ENCODE assay signal across 1 cellular context in the genomic region with DNA sequence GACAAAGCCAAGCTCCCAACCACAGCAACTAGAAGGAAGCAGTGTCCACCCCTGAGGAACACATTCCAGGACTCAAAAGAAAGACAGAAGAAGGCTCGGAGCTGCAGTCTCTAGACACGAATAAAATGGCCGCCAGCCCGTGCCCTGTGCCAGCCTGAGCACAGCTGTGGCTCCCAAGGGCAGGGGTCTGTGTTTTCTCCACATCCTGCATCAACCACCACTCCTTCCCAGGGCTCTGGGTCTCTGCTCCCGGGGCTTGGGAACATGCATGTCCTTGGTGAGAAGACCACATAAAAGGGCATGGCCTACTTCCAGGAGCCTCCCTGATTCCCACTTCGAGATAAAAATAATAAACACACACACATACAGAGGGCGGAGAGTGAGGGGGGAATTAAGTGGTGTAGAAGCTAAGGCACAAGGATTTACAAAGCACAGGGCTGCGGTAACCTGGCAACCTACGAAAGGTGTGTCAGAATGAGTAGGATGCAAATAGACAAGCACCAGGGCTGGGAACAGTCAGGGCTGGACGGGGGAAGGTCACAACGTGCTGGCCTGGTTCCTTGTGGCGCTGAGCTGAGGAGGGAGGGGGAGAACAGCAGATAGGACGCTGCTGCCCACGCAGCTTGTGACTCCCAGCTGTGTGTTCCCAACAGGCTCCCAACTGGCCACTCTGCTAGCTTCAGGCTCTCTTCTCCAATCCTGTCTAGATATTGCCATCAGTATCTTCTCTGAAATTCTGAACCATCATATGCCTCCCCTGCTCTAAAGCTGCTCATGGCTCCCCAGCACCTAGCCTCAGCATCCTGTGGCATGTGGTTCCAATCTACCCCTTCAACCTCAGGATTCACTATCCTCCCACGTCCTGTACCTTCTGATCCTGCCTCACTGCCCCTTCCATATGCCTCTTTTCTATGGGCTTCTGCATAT.
A peak's percentile ranks its signal among the peaks of the same experiment; 100 is the strongest.
TF ChIP-seq lines count a peak whose summit lies in the region.

No MANE protein-coding gene starts in this region.

TF ChIP-seq in K562, 482 proteins besides CTCF, POLR2A, EP300 and RAD21 (continued from another document):
- no peak for TF ChIP-seq KDM4B (IDR thresholded peaks at IDR 0.05; ENCODE audit: borderline replicate concordance in 2 of 2, low read depth in 1 of 2)
- TF ChIP-seq, protein P1, sequence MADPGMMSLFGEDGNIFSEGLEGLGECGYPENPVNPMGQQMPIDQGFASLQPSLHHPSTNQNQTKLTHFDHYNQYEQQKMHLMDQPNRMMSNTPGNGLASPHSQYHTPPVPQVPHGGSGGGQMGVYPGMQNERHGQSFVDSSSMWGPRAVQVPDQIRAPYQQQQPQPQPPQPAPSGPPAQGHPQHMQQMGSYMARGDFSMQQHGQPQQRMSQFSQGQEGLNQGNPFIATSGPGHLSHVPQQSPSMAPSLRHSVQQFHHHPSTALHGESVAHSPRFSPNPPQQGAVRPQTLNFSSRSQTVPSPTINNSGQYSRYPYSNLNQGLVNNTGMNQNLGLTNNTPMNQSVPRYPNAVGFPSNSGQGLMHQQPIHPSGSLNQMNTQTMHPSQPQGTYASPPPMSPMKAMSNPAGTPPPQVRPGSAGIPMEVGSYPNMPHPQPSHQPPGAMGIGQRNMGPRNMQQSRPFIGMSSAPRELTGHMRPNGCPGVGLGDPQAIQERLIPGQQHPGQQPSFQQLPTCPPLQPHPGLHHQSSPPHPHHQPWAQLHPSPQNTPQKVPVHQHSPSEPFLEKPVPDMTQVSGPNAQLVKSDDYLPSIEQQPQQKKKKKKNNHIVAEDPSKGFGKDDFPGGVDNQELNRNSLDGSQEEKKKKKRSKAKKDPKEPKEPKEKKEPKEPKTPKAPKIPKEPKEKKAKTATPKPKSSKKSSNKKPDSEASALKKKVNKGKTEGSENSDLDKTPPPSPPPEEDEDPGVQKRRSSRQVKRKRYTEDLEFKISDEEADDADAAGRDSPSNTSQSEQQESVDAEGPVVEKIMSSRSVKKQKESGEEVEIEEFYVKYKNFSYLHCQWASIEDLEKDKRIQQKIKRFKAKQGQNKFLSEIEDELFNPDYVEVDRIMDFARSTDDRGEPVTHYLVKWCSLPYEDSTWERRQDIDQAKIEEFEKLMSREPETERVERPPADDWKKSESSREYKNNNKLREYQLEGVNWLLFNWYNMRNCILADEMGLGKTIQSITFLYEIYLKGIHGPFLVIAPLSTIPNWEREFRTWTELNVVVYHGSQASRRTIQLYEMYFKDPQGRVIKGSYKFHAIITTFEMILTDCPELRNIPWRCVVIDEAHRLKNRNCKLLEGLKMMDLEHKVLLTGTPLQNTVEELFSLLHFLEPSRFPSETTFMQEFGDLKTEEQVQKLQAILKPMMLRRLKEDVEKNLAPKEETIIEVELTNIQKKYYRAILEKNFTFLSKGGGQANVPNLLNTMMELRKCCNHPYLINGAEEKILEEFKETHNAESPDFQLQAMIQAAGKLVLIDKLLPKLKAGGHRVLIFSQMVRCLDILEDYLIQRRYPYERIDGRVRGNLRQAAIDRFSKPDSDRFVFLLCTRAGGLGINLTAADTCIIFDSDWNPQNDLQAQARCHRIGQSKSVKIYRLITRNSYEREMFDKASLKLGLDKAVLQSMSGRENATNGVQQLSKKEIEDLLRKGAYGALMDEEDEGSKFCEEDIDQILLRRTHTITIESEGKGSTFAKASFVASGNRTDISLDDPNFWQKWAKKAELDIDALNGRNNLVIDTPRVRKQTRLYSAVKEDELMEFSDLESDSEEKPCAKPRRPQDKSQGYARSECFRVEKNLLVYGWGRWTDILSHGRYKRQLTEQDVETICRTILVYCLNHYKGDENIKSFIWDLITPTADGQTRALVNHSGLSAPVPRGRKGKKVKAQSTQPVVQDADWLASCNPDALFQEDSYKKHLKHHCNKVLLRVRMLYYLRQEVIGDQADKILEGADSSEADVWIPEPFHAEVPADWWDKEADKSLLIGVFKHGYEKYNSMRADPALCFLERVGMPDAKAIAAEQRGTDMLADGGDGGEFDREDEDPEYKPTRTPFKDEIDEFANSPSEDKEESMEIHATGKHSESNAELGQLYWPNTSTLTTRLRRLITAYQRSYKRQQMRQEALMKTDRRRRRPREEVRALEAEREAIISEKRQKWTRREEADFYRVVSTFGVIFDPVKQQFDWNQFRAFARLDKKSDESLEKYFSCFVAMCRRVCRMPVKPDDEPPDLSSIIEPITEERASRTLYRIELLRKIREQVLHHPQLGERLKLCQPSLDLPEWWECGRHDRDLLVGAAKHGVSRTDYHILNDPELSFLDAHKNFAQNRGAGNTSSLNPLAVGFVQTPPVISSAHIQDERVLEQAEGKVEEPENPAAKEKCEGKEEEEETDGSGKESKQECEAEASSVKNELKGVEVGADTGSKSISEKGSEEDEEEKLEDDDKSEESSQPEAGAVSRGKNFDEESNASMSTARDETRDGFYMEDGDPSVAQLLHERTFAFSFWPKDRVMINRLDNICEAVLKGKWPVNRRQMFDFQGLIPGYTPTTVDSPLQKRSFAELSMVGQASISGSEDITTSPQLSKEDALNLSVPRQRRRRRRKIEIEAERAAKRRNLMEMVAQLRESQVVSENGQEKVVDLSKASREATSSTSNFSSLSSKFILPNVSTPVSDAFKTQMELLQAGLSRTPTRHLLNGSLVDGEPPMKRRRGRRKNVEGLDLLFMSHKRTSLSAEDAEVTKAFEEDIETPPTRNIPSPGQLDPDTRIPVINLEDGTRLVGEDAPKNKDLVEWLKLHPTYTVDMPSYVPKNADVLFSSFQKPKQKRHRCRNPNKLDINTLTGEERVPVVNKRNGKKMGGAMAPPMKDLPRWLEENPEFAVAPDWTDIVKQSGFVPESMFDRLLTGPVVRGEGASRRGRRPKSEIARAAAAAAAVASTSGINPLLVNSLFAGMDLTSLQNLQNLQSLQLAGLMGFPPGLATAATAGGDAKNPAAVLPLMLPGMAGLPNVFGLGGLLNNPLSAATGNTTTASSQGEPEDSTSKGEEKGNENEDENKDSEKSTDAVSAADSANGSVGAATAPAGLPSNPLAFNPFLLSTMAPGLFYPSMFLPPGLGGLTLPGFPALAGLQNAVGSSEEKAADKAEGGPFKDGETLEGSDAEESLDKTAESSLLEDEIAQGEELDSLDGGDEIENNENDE (IDR thresholded peaks at IDR 0.05; ENCODE audit: low read depth, low read length) = no peak
- TF ChIP-seq, protein P2, sequence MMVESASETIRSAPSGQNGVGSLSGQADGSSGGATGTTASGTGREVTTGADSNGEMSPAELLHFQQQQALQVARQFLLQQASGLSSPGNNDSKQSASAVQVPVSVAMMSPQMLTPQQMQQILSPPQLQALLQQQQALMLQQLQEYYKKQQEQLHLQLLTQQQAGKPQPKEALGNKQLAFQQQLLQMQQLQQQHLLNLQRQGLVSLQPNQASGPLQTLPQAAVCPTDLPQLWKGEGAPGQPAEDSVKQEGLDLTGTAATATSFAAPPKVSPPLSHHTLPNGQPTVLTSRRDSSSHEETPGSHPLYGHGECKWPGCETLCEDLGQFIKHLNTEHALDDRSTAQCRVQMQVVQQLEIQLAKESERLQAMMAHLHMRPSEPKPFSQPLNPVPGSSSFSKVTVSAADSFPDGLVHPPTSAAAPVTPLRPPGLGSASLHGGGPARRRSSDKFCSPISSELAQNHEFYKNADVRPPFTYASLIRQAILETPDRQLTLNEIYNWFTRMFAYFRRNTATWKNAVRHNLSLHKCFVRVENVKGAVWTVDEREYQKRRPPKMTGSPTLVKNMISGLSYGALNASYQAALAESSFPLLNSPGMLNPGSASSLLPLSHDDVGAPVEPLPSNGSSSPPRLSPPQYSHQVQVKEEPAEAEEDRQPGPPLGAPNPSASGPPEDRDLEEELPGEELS (CRISPR knock-in tag; IDR thresholded peaks at IDR 0.05; ENCODE audit: borderline replicate concordance) = no peak
- TF ChIP-seq ZBTB1 (CRISPR knock-in tag; IDR thresholded peaks at IDR 0.05; ENCODE audit: borderline replicate concordance, low read depth) = no peak
- TF ChIP-seq ELF2 (CRISPR knock-in tag; IDR thresholded peaks at IDR 0.05) = no peak
- TF ChIP-seq KDM2B (CRISPR knock-in tag; IDR thresholded peaks at IDR 0.05) = no peak
- no peak for TF ChIP-seq PHB2 (IDR thresholded peaks at IDR 0.05; ENCODE audit: low read depth)
- TF ChIP-seq BHLHE40 (IDR thresholded peaks at IDR 0.05; ENCODE audit: low read length) = 0 out of 2 replicates have a peak, but pooled peaks have one; percentile 29
- TF ChIP-seq TCFL5 (CRISPR knock-in tag; conservative IDR thresholded peaks at IDR 0.05) = no peak
- TF ChIP-seq, protein P3, sequence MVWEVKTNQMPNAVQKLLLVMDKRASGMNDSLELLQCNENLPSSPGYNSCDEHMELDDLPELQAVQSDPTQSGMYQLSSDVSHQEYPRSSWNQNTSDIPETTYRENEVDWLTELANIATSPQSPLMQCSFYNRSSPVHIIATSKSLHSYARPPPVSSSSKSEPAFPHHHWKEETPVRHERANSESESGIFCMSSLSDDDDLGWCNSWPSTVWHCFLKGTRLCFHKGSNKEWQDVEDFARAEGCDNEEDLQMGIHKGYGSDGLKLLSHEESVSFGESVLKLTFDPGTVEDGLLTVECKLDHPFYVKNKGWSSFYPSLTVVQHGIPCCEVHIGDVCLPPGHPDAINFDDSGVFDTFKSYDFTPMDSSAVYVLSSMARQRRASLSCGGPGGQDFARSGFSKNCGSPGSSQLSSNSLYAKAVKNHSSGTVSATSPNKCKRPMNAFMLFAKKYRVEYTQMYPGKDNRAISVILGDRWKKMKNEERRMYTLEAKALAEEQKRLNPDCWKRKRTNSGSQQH (CRISPR knock-in tag; IDR thresholded peaks at IDR 0.05) = peak; percentile 53; the same call in 1 of the 2 replicates
- TF ChIP-seq YY1 (IDR thresholded peaks at IDR 0.05; ENCODE audit: borderline replicate concordance in 1 of 3, control insufficient read depth in 1 of 3, extremely low read depth in 1 of 3, insufficient read depth in 3 of 3, insufficient read length in 1 of 3, insufficient replicate concordance in 2 of 3, low read depth in 1 of 3, low read length in 2 of 3) = peak in 1 of 3 experiments; percentile 15
- no peak for TF ChIP-seq ZNF57 (CRISPR knock-in tag; IDR thresholded peaks at IDR 0.05)
- TF ChIP-seq ZNF785 (CRISPR knock-in tag; IDR thresholded peaks at IDR 0.05) = no peak
- no peak for TF ChIP-seq KLF16 (IDR thresholded peaks at IDR 0.05)
- 0 out of 2 replicates have a peak, but pooled peaks have one; percentile 1 for TF ChIP-seq ZBTB9 (CRISPR knock-in tag; IDR thresholded peaks at IDR 0.05)
- no peak for TF ChIP-seq TRIM24 (IDR thresholded peaks at IDR 0.05)
- no peak for TF ChIP-seq CC2D1A (IDR thresholded peaks at IDR 0.05)
- no peak for TF ChIP-seq FOS (IDR thresholded peaks at IDR 0.05; ENCODE audit: extremely low read depth, insufficient read length)
